In genomic region chr3:35254917-35255316, GRCh38 we compare ENCODE assay signal across 33 cellular contexts.
"Had no signal": no experiment of that assay in that cellular context is flagged by ENCODE, and none has a peak within 500 bp of the region (broad histone marks: within the 10 kb centered on the region; RNA-seq: fewer than 3 reads in every experiment).

No MANE protein-coding gene starts in this region.

- H3K9me3 ChIP-seq: ascending aorta, lower lobe of right lung, mucosa of descending colon, suprapubic skin, tibial artery had no signal

- H3K36me3 ChIP-seq: ascending aorta, cardiac muscle cell, heart left ventricle, left lung, lower lobe of right lung, suprapubic skin, tibial artery had no signal

- H3K36me3 Mint-ChIP-seq: activated CD4-positive, alpha-beta memory T cell treated with anti-CD3 and anti-CD28 coated beads for 36 hours; activated naive CD8-positive, alpha-beta T cell treated with anti-CD3 and anti-CD28 coated beads for 36 hours; brain; immature natural killer cell; stimulated activated memory B cell treated with anti-CD40 and anti-IgM and Interleukin-4, amounts not matched to agents 10 μg/mL and 1 μg/mL and 100 μg/mL, for 72 hours had no signal

- H3K4me3 Mint-ChIP-seq: activated CD4-positive, alpha-beta memory T cell treated with anti-CD3 and anti-CD28 coated beads for 36 hours; activated CD4-positive, alpha-beta T cell treated with anti-CD3 and anti-CD28 coated beads, Interleukin-2, amount 10 ng/mL, durations not matched to agents 24 days and 14 days; activated naive CD4-positive, alpha-beta T cell treated with anti-CD3 and anti-CD28 coated beads for 36 hours; activated naive CD8-positive, alpha-beta T cell treated with anti-CD3 and anti-CD28 coated beads for 36 hours; activated T-helper 1 cell treated with anti-CD3 and anti-CD28 coated beads, Interleukin-12 subunit alpha, Interleukin-12 subunit beta, Interleukin-2, Interleukin-4 antibody, amounts not matched to agents 30 ng/mL and 10 ng/mL and 1 ng/mL, durations not matched to agents 14 hours and 24 hours and 36 hours; brain; effector memory CD8-positive, alpha-beta T cell; immature natural killer cell; nephron; stimulated activated memory B cell treated with anti-CD40 and anti-IgM and Interleukin-4, amounts not matched to agents 10 μg/mL and 1 μg/mL and 100 μg/mL, for 72 hours; stimulated activated naive CD8-positive, alpha-beta T cell treated with anti-CD3 and anti-CD28 coated beads, Interleukin-15, amount 100 ng/mL, for 72 hours had no signal

- H3K4me1 Mint-ChIP-seq: activated CD4-positive, alpha-beta T cell treated with anti-CD3 and anti-CD28 coated beads, Interleukin-2, amount 10 ng/mL, durations not matched to agents 24 days and 14 days; activated naive CD8-positive, alpha-beta T cell treated with anti-CD3 and anti-CD28 coated beads for 36 hours; brain; immature natural killer cell; nephron; stimulated activated memory B cell treated with anti-CD40 and anti-IgM and Interleukin-4, amounts not matched to agents 10 μg/mL and 1 μg/mL and 100 μg/mL, for 72 hours; stimulated activated naive CD8-positive, alpha-beta T cell treated with anti-CD3 and anti-CD28 coated beads, Interleukin-15, amount 100 ng/mL, for 72 hours had no signal

- ATAC-seq: effector memory CD8-positive, alpha-beta T cell; heart left ventricle; left lung; lower lobe of right lung; mucosa of descending colon; sciatic nerve; stimulated activated memory B cell treated with anti-CD40 and anti-IgM and Interleukin-4, amounts not matched to agents 10 μg/mL and 1 μg/mL and 100 μg/mL, for 72 hours; stimulated activated naive CD8-positive, alpha-beta T cell treated with anti-CD3 and anti-CD28 coated beads, Interleukin-15, amount 100 ng/mL, for 72 hours had no signal

- H3K27ac ChIP-seq: ascending aorta, cardiac muscle cell, heart left ventricle, left lung, lower lobe of right lung, suprapubic skin, tibial artery had no signal

- H3K27me3 ChIP-seq: ascending aorta, cardiac muscle cell, heart left ventricle, left lung, suprapubic skin, tibial artery had no signal

- DNase-seq: activated CD4-positive, alpha-beta memory T cell treated with anti-CD3 and anti-CD28 coated beads for 36 hours; activated CD4-positive, alpha-beta T cell treated with anti-CD3 and anti-CD28 coated beads, Interleukin-2, amount 10 ng/mL, durations not matched to agents 24 days and 14 days; activated CD4-positive, CD25-positive, alpha-beta regulatory T cell treated with anti-CD3 and anti-CD28 coated beads, Interleukin-2, amount 50 U/mL, for 72 hours; activated CD8-positive, alpha-beta memory T cell treated with anti-CD3 and anti-CD28 coated beads, Interleukin-2, amount 50 U/mL, for 4 hours; activated effector memory CD4-positive, alpha-beta T cell treated with anti-CD3 and anti-CD28 coated beads, Interleukin-2, amount 50 U/mL, for 16 hours; activated naive CD4-positive, alpha-beta T cell treated with anti-CD3 and anti-CD28 coated beads for 36 hours; activated naive CD8-positive, alpha-beta T cell treated with anti-CD3 and anti-CD28 coated beads for 36 hours; activated T-cell treated with anti-CD3 and anti-CD28 coated beads, Interleukin-2, amount 50 U/mL, for 1 hour; cortex of kidney; effector memory CD8-positive, alpha-beta T cell; heart left ventricle; hypothalamus; immature natural killer cell; kidney glomerular epithelial cell; left lung; lower lobe of right lung; mesendoderm; mucosa of descending colon; retina; small intestine; stimulated activated CD4-positive, alpha-beta T cell treated with anti-CD3 and anti-CD28 coated beads, Interleukin-4, amount 100 ng/mL, for 4 hours; stimulated activated CD8-positive, alpha-beta memory T cell treated with anti-CD3 and anti-CD28 coated beads, Interleukin-4, amount 100 ng/mL, for 48 hours; stimulated activated naive CD8-positive, alpha-beta T cell treated with anti-CD3 and anti-CD28 coated beads, Interleukin-15, amount 100 ng/mL, for 72 hours; T-helper 9 cell; tibial artery had no signal

- H3K4me1 ChIP-seq: ascending aorta, heart left ventricle, left lung, lower lobe of right lung, suprapubic skin, tibial artery had no signal

- H3K27ac Mint-ChIP-seq: activated CD4-positive, alpha-beta memory T cell treated with anti-CD3 and anti-CD28 coated beads for 36 hours; activated CD4-positive, alpha-beta T cell treated with anti-CD3 and anti-CD28 coated beads, Interleukin-2, amount 10 ng/mL, durations not matched to agents 24 days and 14 days; activated naive CD4-positive, alpha-beta T cell treated with anti-CD3 and anti-CD28 coated beads for 36 hours; activated naive CD8-positive, alpha-beta T cell treated with anti-CD3 and anti-CD28 coated beads for 36 hours; activated T-helper 1 cell treated with anti-CD3 and anti-CD28 coated beads, Interleukin-12 subunit alpha, Interleukin-12 subunit beta, Interleukin-2, Interleukin-4 antibody, amounts not matched to agents 30 ng/mL and 10 ng/mL and 1 ng/mL, durations not matched to agents 14 hours and 24 hours and 36 hours; brain; effector memory CD8-positive, alpha-beta T cell; immature natural killer cell; nephron; stimulated activated memory B cell treated with anti-CD40 and anti-IgM and Interleukin-4, amounts not matched to agents 10 μg/mL and 1 μg/mL and 100 μg/mL, for 72 hours had no signal

- H3K27me3 Mint-ChIP-seq: activated CD4-positive, alpha-beta memory T cell treated with anti-CD3 and anti-CD28 coated beads for 36 hours; activated CD4-positive, alpha-beta T cell treated with anti-CD3 and anti-CD28 coated beads, Interleukin-2, amount 10 ng/mL, durations not matched to agents 24 days and 14 days; activated naive CD8-positive, alpha-beta T cell treated with anti-CD3 and anti-CD28 coated beads for 36 hours; brain; effector memory CD8-positive, alpha-beta T cell; stimulated activated memory B cell treated with anti-CD40 and anti-IgM and Interleukin-4, amounts not matched to agents 10 μg/mL and 1 μg/mL and 100 μg/mL, for 72 hours; stimulated activated naive CD8-positive, alpha-beta T cell treated with anti-CD3 and anti-CD28 coated beads, Interleukin-15, amount 100 ng/mL, for 72 hours had no signal

- H3K9me3 Mint-ChIP-seq: activated CD4-positive, alpha-beta T cell treated with anti-CD3 and anti-CD28 coated beads, Interleukin-2, amount 10 ng/mL, durations not matched to agents 24 days and 14 days; activated naive CD8-positive, alpha-beta T cell treated with anti-CD3 and anti-CD28 coated beads for 36 hours; nephron had no signal

- H3K4me3 ChIP-seq: ascending aorta, cardiac muscle cell, heart left ventricle, left lung, lower lobe of right lung, mucosa of descending colon, suprapubic skin, tibial artery had no signal
